ENCODE assay signal across 12 cellular contexts in the genomic region with DNA sequence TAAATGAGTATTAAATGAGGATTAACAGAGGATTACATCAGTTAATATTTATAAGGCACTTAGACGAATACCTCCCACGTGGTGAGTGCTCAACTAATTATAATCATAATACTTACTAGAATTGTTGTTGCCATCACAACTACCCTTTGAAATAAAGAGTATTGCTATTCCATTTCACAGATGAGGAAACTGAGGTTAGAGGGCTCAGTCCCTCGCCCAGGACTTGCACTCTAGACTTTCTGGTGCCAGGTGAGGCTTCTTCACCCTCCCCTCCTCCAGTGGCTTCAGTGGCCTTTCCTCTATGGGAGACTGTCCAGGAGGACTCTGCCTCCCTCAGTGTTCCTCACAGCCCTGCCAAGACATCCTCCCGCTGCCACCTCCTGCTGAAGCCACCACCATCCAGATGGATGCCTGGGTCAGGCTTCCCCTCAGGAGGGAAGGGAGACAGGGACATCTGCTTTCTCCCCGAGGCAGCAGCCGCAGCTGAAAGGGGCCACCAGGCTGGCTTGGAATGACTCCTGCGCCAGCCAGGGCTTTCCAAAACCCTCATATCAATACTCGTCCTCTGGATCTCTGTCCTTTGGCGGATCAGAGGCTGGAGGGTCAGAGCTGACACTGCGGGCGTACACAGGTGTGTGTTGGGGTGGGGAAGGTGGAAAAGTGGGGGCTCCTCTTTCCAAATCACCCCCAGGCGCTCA.
DNase-seq lines count a peak whose midpoint lies in the region; ATAC-seq and TF ChIP-seq lines count a peak whose summit lies in the region.
"Had no signal": no experiment of that assay in that cellular context is flagged by ENCODE, and none has a peak within 500 bp of the region (broad histone marks: within the 10 kb centered on the region; RNA-seq: fewer than 3 reads in every experiment).

No MANE protein-coding gene starts in this region.

- peak overlapping the region; percentile 96 for H3K27ac Mint-ChIP-seq in neural crest cell (ENCODE audit: unreplicated experiment)
- no peak overlapping the region for H3K27ac Mint-ChIP-seq in activated naive CD4-positive, alpha-beta T cell treated with anti-CD3 and anti-CD28 coated beads, Interleukin-2, amount 10 ng/mL, durations not matched to agents 7 days and 5 days
- H3K27ac Mint-ChIP-seq: activated CD4-positive, alpha-beta T cell treated with anti-CD3 and anti-CD28 coated beads, Interleukin-2, amount 10 ng/mL, durations not matched to agents 24 days and 14 days; CD8-positive, alpha-beta T cell; stimulated activated effector memory CD8-positive, alpha-beta T cell treated with anti-CD3 and anti-CD28 coated beads, Interleukin-12 subunit alpha, Interleukin-12 subunit beta, amount 100 ng/mL, for 72 hours had no signal

- no peak for DNase-seq in heart left ventricle
- no peak for DNase-seq in left cardiac atrium
- DNase-seq in neural crest cell (ENCODE audit: low read depth, low spot score) = no peak
- no peak for DNase-seq in vagina (ENCODE audit: extremely low spot score in 2 of 2)
- DNase-seq in activated naive CD4-positive, alpha-beta T cell treated with anti-CD3 and anti-CD28 coated beads, Interleukin-2, amount 10 ng/mL, durations not matched to agents 7 days and 5 days = no peak
- no peak for DNase-seq in NCI-H510A (lab: John Stamatoyannopoulos, UW)
- no peak for DNase-seq in NCI-H1436 (lab: John Stamatoyannopoulos, UW)
- DNase-seq: activated CD4-positive, alpha-beta T cell treated with anti-CD3 and anti-CD28 coated beads, Interleukin-2, amount 10 ng/mL, durations not matched to agents 24 days and 14 days; CD8-positive, alpha-beta T cell had no signal

- H3K4me1 Mint-ChIP-seq in neural crest cell = peaks cover 52% of the 10 kb centered on the region
- no peaks in the 10 kb centered on the region for H3K4me1 Mint-ChIP-seq in activated naive CD4-positive, alpha-beta T cell treated with anti-CD3 and anti-CD28 coated beads, Interleukin-2, amount 10 ng/mL, durations not matched to agents 7 days and 5 days
- H3K4me1 Mint-ChIP-seq: activated CD4-positive, alpha-beta T cell treated with anti-CD3 and anti-CD28 coated beads, Interleukin-2, amount 10 ng/mL, durations not matched to agents 24 days and 14 days; stimulated activated effector memory CD8-positive, alpha-beta T cell treated with anti-CD3 and anti-CD28 coated beads, Interleukin-12 subunit alpha, Interleukin-12 subunit beta, amount 100 ng/mL, for 72 hours had no signal

- peaks cover 0 to 17% (median 5%) of the 10 kb centered on the region in 12 donors for H3K4me1 ChIP-seq in heart left ventricle
- H3K4me1 ChIP-seq in esophagus (ENCODE audit: control insufficient read depth in 2 of 2, insufficient read depth in 2 of 2, low read length in 1 of 2) = peaks cover 0 to 9% of the 10 kb centered on the region in 2 donors
- peaks cover 10% of the 10 kb centered on the region for H3K4me1 ChIP-seq in vagina

- H3K27me3 Mint-ChIP-seq in neural crest cell (ENCODE audit: low read depth) = no peaks in the 10 kb centered on the region
- H3K27me3 Mint-ChIP-seq in activated naive CD4-positive, alpha-beta T cell treated with anti-CD3 and anti-CD28 coated beads, Interleukin-2, amount 10 ng/mL, durations not matched to agents 7 days and 5 days = peaks cover 36% of the 10 kb centered on the region

- intact Hi-C loops in heart left ventricle (cut with DNase I) = loop anchor here in 1 of 10 donors (10.0 kb wide), 1 partner anchor 58 kb away; no protein-coding TSS in a partner anchor
- intact Hi-C loops in left cardiac atrium (cut with DNase I) = no loop called here
- intact Hi-C loops in vagina (cut with DNase I) = no loop called here

- no peaks in the 10 kb centered on the region for H3K9me3 Mint-ChIP-seq in neural crest cell
- no peaks in the 10 kb centered on the region for H3K9me3 Mint-ChIP-seq in activated naive CD4-positive, alpha-beta T cell treated with anti-CD3 and anti-CD28 coated beads, Interleukin-2, amount 10 ng/mL, durations not matched to agents 7 days and 5 days
- H3K9me3 Mint-ChIP-seq: activated CD4-positive, alpha-beta T cell treated with anti-CD3 and anti-CD28 coated beads, Interleukin-2, amount 10 ng/mL, durations not matched to agents 24 days and 14 days; CD8-positive, alpha-beta T cell; stimulated activated effector memory CD8-positive, alpha-beta T cell treated with anti-CD3 and anti-CD28 coated beads, Interleukin-12 subunit alpha, Interleukin-12 subunit beta, amount 100 ng/mL, for 72 hours had no signal

- H3K9me3 ChIP-seq in heart left ventricle (no peaks in the 10 kb centered on the region), esophagus (ENCODE audit: control insufficient read depth in 2 of 2, insufficient read depth in 1 of 2, low read depth in 1 of 2, low read length in 1 of 2) (no peaks in the 10 kb centered on the region), vagina (no peaks in the 10 kb centered on the region)

- H3K36me3 ChIP-seq in heart left ventricle (no peaks in the 10 kb centered on the region), esophagus (ENCODE audit: control insufficient read depth in 2 of 2, insufficient read depth in 2 of 2, low read length in 1 of 2) (no peaks in the 10 kb centered on the region), vagina (no peaks in the 10 kb centered on the region)

- ATAC-seq in heart left ventricle = peak in 2 of 4 donors; percentile 16 to 17
- ATAC-seq in left cardiac atrium = no peak
- ATAC-seq: CD8-positive, alpha-beta T cell; K562; stimulated activated effector memory CD8-positive, alpha-beta T cell treated with anti-CD3 and anti-CD28 coated beads, Interleukin-12 subunit alpha, Interleukin-12 subunit beta, amount 100 ng/mL, for 72 hours had no signal

- TF ChIP-seq POLR2A in heart left ventricle (IDR thresholded peaks at IDR 0.05) (no peak), vagina (IDR thresholded peaks at IDR 0.05) (no peak)

- H3K4me3 ChIP-seq in heart left ventricle (peak overlapping the region in 9 of 12 donors; percentile 44 to 66 (median 55)), esophagus (ENCODE audit: low read depth in 1 of 2, low read length in 2 of 2) (peak overlapping the region; percentile 47 to 51), vagina (peak overlapping the region; percentile 48 to 51)
- H3K4me3 ChIP-seq: K562 had no signal

- no peak for TF ChIP-seq CTCF in heart left ventricle (IDR thresholded peaks at IDR 0.05)
- no peak for TF ChIP-seq CTCF in neural crest cell (conservative IDR thresholded peaks at IDR 0.05)
- no peak for TF ChIP-seq CTCF in vagina (IDR thresholded peaks at IDR 0.05)

- peak overlapping the region in 2 of 12 donors; percentile 68 to 75 for H3K27ac ChIP-seq in heart left ventricle
- no peak overlapping the region for H3K27ac ChIP-seq in esophagus (ENCODE audit: low read depth in 2 of 2, low read length in 1 of 2)
- peak overlapping the region; percentile 67 for H3K27ac ChIP-seq in vagina

- peak overlapping the region; percentile 85 for H3K4me3 Mint-ChIP-seq in neural crest cell
- H3K4me3 Mint-ChIP-seq in activated naive CD4-positive, alpha-beta T cell treated with anti-CD3 and anti-CD28 coated beads, Interleukin-2, amount 10 ng/mL, durations not matched to agents 7 days and 5 days = no peak overlapping the region
- H3K4me3 Mint-ChIP-seq: activated CD4-positive, alpha-beta T cell treated with anti-CD3 and anti-CD28 coated beads, Interleukin-2, amount 10 ng/mL, durations not matched to agents 24 days and 14 days; CD8-positive, alpha-beta T cell; stimulated activated effector memory CD8-positive, alpha-beta T cell treated with anti-CD3 and anti-CD28 coated beads, Interleukin-12 subunit alpha, Interleukin-12 subunit beta, amount 100 ng/mL, for 72 hours had no signal

- H3K36me3 Mint-ChIP-seq in neural crest cell (ENCODE audit: low read depth) = no peaks in the 10 kb centered on the region
- H3K36me3 Mint-ChIP-seq in activated naive CD4-positive, alpha-beta T cell treated with anti-CD3 and anti-CD28 coated beads, Interleukin-2, amount 10 ng/mL, durations not matched to agents 7 days and 5 days = no peaks in the 10 kb centered on the region
- H3K36me3 Mint-ChIP-seq: CD8-positive, alpha-beta T cell; stimulated activated effector memory CD8-positive, alpha-beta T cell treated with anti-CD3 and anti-CD28 coated beads, Interleukin-12 subunit alpha, Interleukin-12 subunit beta, amount 100 ng/mL, for 72 hours had no signal

- H3K27me3 ChIP-seq in heart left ventricle = peaks cover 0 to 16% (median 0%) of the 10 kb centered on the region in 9 donors
- no peaks in the 10 kb centered on the region for H3K27me3 ChIP-seq in esophagus (ENCODE audit: control insufficient read depth in 1 of 2, insufficient read depth in 2 of 2, low read length in 2 of 2)
- no peaks in the 10 kb centered on the region for H3K27me3 ChIP-seq in vagina

- 36 to 44% (median 42%) methylated on average over 8 to 12 of the region's 12 CpGs for WGBS in heart left ventricle, 4 donors
- WGBS in esophagus, 2 donors = 25 to 26% methylated on average over 11 to 12 of the region's 12 CpGs

- CTCF ChIA-PET in activated naive CD4-positive, alpha-beta T cell treated with anti-CD3 and anti-CD28 coated beads, Interleukin-2, amount 10 ng/mL, durations not matched to agents 7 days and 5 days (lab: Charles Lee) = no interaction called here
